ENCODE assay signal across 8 cellular contexts in genomic region chr1:212070720-212071302, GRCh38. TPM values are rescaled to one million over a fixed set of nuclear protein-coding genes. Genes with fewer than 3 reads are reported as not detected.
DNase-seq lines count a peak whose midpoint lies in the region; ATAC-seq, FAIRE-seq and TF ChIP-seq lines count a peak whose summit lies in the region.

No MANE protein-coding gene starts in this region.

- H3K4ac ChIP-seq in H1 (replicated peaks; ENCODE audit: insufficient read length, low read depth, low read length), result no peak overlapping the region

- no peak overlapping the region for H2BK120ac ChIP-seq in H1 (replicated peaks; ENCODE audit: low read depth, low read length)

- no peaks in the 10 kb centered on the region for H3K23me2 ChIP-seq in H1 (ENCODE audit: low read depth, low read length)

- POLR2A ChIA-PET in AG04449 (lab: Yijun Ruan, JAX), result interaction anchor here (1.7 kb wide), 1 partner anchor 216 kb away, joined by 8 read pairs; no protein-coding TSS in a partner anchor
- POLR2A ChIA-PET in H1 (lab: Charles Lee; ENCODE audit: partially characterized antibody), result interaction anchor here (0.7 to 1.1 kb wide), 3 partner anchors 21 to 215 kb away, joined by 3 read pairs; no protein-coding TSS in a partner anchor

- no peak overlapping the region for H3K9ac ChIP-seq in H1 (replicated peaks in 1 of 4; ENCODE audit: extremely low read depth in 1 of 4, low read depth in 3 of 4, low read length in 3 of 4)

- no peaks in the 10 kb centered on the region for H3K4me1 Mint-ChIP-seq in stimulated activated memory B cell treated with anti-CD40 and anti-IgM and Interleukin-4, amounts not matched to agents 10 μg/mL and 1 μg/mL and 100 μg/mL, for 72 hours

- no peak overlapping the region for H2BK20ac ChIP-seq in H1 (ENCODE audit: low read length)

- no peaks in the 10 kb centered on the region for H4K20me1 ChIP-seq in H1 (replicated peaks in 1 of 2; ENCODE audit: control insufficient read depth in 1 of 2, insufficient read depth in 2 of 2, low read length in 2 of 2)

- H3K18ac ChIP-seq in H1 (ENCODE audit: extremely low read depth, low read length), result no peak overlapping the region

- ATAC-seq in stimulated activated memory B cell treated with anti-CD40 and anti-IgM and Interleukin-4, amounts not matched to agents 10 μg/mL and 1 μg/mL and 100 μg/mL, for 72 hours, result no peak

- H2BK5ac ChIP-seq in H1 (ENCODE audit: low read depth, low read length), result no peak overlapping the region

- H3K9me3 ChIP-seq in H1 (ENCODE audit: insufficient read depth in 2 of 2, low read depth in 1 of 2, low read length in 1 of 2), result no peaks in the 10 kb centered on the region

- H3K23ac ChIP-seq in H1 (ENCODE audit: insufficient read length), result no peak overlapping the region

- TF ChIP-seq EP300 in H1 (IDR thresholded peaks at IDR 0.05; ENCODE audit: borderline replicate concordance in 1 of 2, low read depth in 2 of 2, low read length in 2 of 2), result no peak

- H2BK12ac ChIP-seq in H1 (ENCODE audit: low read depth, low read length), result no peak overlapping the region

- CTCF ChIA-PET in AG04449 (lab: Yijun Ruan, JAX), result interaction anchor here (0.6 to 5.6 kb wide), 87 partner anchors 8 to 934 kb away, joined by 3 to 302 read pairs (median 6); partner anchors contain the start of genes DTL, INTS7, NEK2 and NENF
- CTCF ChIA-PET in H1 (lab: Charles Lee; ENCODE audit: partially characterized antibody), result interaction anchor here (0.6 to 5.4 kb wide), 52 partner anchors 8 to 760 kb away, joined by 3 to 64 read pairs (median 4); partner anchors contain the start of genes DTL, INTS7 and NEK2

- no peak overlapping the region for H3K27ac Mint-ChIP-seq in stimulated activated memory B cell treated with anti-CD40 and anti-IgM and Interleukin-4, amounts not matched to agents 10 μg/mL and 1 μg/mL and 100 μg/mL, for 72 hours

- DNase-seq in AG04449 (ENCODE audit: low read depth, low spot score), result no peak
- DNase-seq in OCI-M1 (lab: John Stamatoyannopoulos, UW), result peak; percentile 73
- no peak for DNase-seq in H1 (ENCODE audit: low read depth in 1 of 2, low spot score in 2 of 2)
- peak; percentile 50 for DNase-seq in midbrain (lab: John Stamatoyannopoulos, UW)
- no peak for DNase-seq in NCI-H446 treated with DMSO at 0.1 percent for 48 hours (lab: John Stamatoyannopoulos, UW)
- DNase-seq in stimulated activated CD4-positive, alpha-beta T cell treated with anti-CD3 and anti-CD28 coated beads, Interleukin-1b, Interleukin-23, amount 100 ng/mL, for 48 hours, result no peak

- no peak overlapping the region for H4K5ac ChIP-seq in H1 (ENCODE audit: insufficient read length, low read depth, low read length)

- TF ChIP-seq POLR2A in H1 (IDR thresholded peaks at IDR 0.05; ENCODE audit: control extremely low read depth in 1 of 2, low read depth in 2 of 2, low read length in 2 of 2), result no peak

- H3K79me1 ChIP-seq in H1 (ENCODE audit: low read depth, low read length), result no peaks in the 10 kb centered on the region

- H3K4me1 ChIP-seq in H1 (replicated peaks in 1 of 4; ENCODE audit: control insufficient read depth in 3 of 4, insufficient read depth in 4 of 4, low read length in 3 of 4), result no peaks in the 10 kb centered on the region

- no peak overlapping the region for H3K56ac ChIP-seq in H1 (replicated peaks; ENCODE audit: insufficient read length, low read depth, low read length)

- no peak for FAIRE-seq in H1 (lab: Jason Lieb, UNC)

- H3K36me3 ChIP-seq in H1 (ENCODE audit: control insufficient read depth in 2 of 4, insufficient read depth in 4 of 4, low read length in 3 of 4), result peaks cover 9 to 72% (median 42%) of the 10 kb centered on the region in 4 experiments

- TF ChIP-seq CTCF in AG04449 (IDR thresholded peaks at IDR 0.05; ENCODE audit: insufficient read depth, low read length, missing control alignments) (peak; percentile 53), GM12874 (IDR thresholded peaks at IDR 0.05; ENCODE audit: insufficient read depth, low read depth, low read length) (peak; percentile 15; the same call in 1 of the 2 replicates), H1 (IDR thresholded peaks at IDR 0.05; ENCODE audit: control extremely low read depth in 1 of 3, insufficient read depth in 1 of 3, low read depth in 1 of 3, low read length in 3 of 3) (peak in 2 of 3 experiments; percentile 36 to 43; a peak in 2 of 4 replicates)

- H3K27me3 ChIP-seq in H1 (replicated peaks in 1 of 4; ENCODE audit: control insufficient read depth in 3 of 4, extremely low read depth in 1 of 4, insufficient read depth in 3 of 4, low read length in 3 of 4), result no peaks in the 10 kb centered on the region

- no peak overlapping the region for H3K14ac ChIP-seq in H1 (ENCODE audit: insufficient read length)

- no peak overlapping the region for H2AK5ac ChIP-seq in H1 (ENCODE audit: low read depth, low read length)

- no peaks in the 10 kb centered on the region for H3K27me3 Mint-ChIP-seq in stimulated activated memory B cell treated with anti-CD40 and anti-IgM and Interleukin-4, amounts not matched to agents 10 μg/mL and 1 μg/mL and 100 μg/mL, for 72 hours

- no peak overlapping the region for H3K27ac ChIP-seq in H1 (ENCODE audit: low read depth, low read length)

- H3K4me3 ChIP-seq in AG04449 (ENCODE audit: low read depth, low read length), result no peak overlapping the region
- no peak overlapping the region for H3K4me3 ChIP-seq in H1 (ENCODE audit: extremely low read depth in 1 of 4, insufficient read depth in 2 of 4, low read depth in 3 of 4, low read length in 4 of 4)

- no peak overlapping the region for H4K91ac ChIP-seq in H1 (replicated peaks; ENCODE audit: insufficient read length, low read length)

- H3K4me3 Mint-ChIP-seq in stimulated activated memory B cell treated with anti-CD40 and anti-IgM and Interleukin-4, amounts not matched to agents 10 μg/mL and 1 μg/mL and 100 μg/mL, for 72 hours, result no peak overlapping the region

- H3K9me3 Mint-ChIP-seq in stimulated activated memory B cell treated with anti-CD40 and anti-IgM and Interleukin-4, amounts not matched to agents 10 μg/mL and 1 μg/mL and 100 μg/mL, for 72 hours, result no peaks in the 10 kb centered on the region

- H2AFZ ChIP-seq in H1 (ENCODE audit: low read length), result no peak overlapping the region

- no peak overlapping the region for H4K8ac ChIP-seq in H1 (ENCODE audit: extremely low read depth, insufficient read depth, low read length)

- no peaks in the 10 kb centered on the region for H3K79me2 ChIP-seq in H1 (ENCODE audit: control insufficient read depth in 1 of 2, insufficient read depth in 2 of 2, low read length in 2 of 2)

- H3K4me2 ChIP-seq in H1 (ENCODE audit: insufficient read depth in 1 of 2, low read depth in 2 of 2, low read length in 2 of 2), result no peak overlapping the region

- no peak overlapping the region for H2BK15ac ChIP-seq in H1 (ENCODE audit: low read length)

- no peaks in the 10 kb centered on the region for H3K36me3 Mint-ChIP-seq in stimulated activated memory B cell treated with anti-CD40 and anti-IgM and Interleukin-4, amounts not matched to agents 10 μg/mL and 1 μg/mL and 100 μg/mL, for 72 hours

- TF ChIP-seq RAD21 in H1 (IDR thresholded peaks at IDR 0.05 in 1 of 2, conservative IDR thresholded peaks at IDR 0.05 in 1 of 2; ENCODE audit: low read depth in 2 of 2, low read length in 2 of 2), result peak; percentile 77 to 78

TF ChIP-seq in H1, 55 proteins besides CTCF, POLR2A, EP300 and RAD21:
- no peak for TF ChIP-seq RBBP5 (IDR thresholded peaks at IDR 0.05; ENCODE audit: borderline replicate concordance, low read depth, low read length)
- TF ChIP-seq MAX (IDR thresholded peaks at IDR 0.05), result no peak

RNA-seq across cellular contexts. Expression of gene DTL, which starts 35.3 kb away (rescaled TPM):
- 46.9 and 48.7 TPM in 2 replicates for total RNA-seq in H1 (2021; fragmentation: NEBNext Ultra II Directional; extraction: Animal tissue kit (Norgen Biotek cat#: 25700))
- polyA plus RNA-seq in H1 (2011; rRNA removed), result 31.0 and 36.0 TPM in 2 replicates
- 33.3 TPM for polyA plus RNA-seq in H1 (2011; cell fraction: cytosol; rRNA removed)
- 40.3 TPM for polyA plus RNA-seq in H1 (2011; cell fraction: nucleus; rRNA removed)
- polyA plus RNA-seq in H1 (2012, experiment 1 of 2), result 39.7 to 62.7 TPM (median 47.9 TPM) in 4 replicates
- 5.7 TPM for polyA plus RNA-seq in H1 (2012, experiment 2 of 2)
- 47.7 TPM for polyA plus RNA-seq in H1 (2013, experiment 1 of 2)
- 49.6 TPM for polyA plus RNA-seq in H1 (2013, experiment 2 of 2)
- 116 and 130 TPM in 2 replicates for polyA minus RNA-seq in H1 (2011; rRNA and poly(A)+ RNA removed)
- 34.9 TPM for polyA minus RNA-seq in H1 (2011; cell fraction: cytosol; rRNA and poly(A)+ RNA removed)
- polyA minus RNA-seq in H1 (2011; cell fraction: nucleus; rRNA and poly(A)+ RNA removed), result 50.5 TPM

RNA-seq across cellular contexts. Expression of gene INTS7, which starts 35.5 kb away (rescaled TPM):
- total RNA-seq in H1 (2021; fragmentation: NEBNext Ultra II Directional; extraction: Animal tissue kit (Norgen Biotek cat#: 25700)), result 22.4 and 24.3 TPM in 2 replicates
- 8.9 and 15.2 TPM in 2 replicates for polyA plus RNA-seq in H1 (2011; rRNA removed)
- 14.4 TPM for polyA plus RNA-seq in H1 (2011; cell fraction: cytosol; rRNA removed)
- polyA plus RNA-seq in H1 (2011; cell fraction: nucleus; rRNA removed), result 13.6 TPM
- polyA plus RNA-seq in H1 (2012, experiment 1 of 2), result 11.2 to 16.8 TPM (median 15.6 TPM) in 4 replicates
- 0.94 TPM for polyA plus RNA-seq in H1 (2012, experiment 2 of 2)
- 12.0 TPM for polyA plus RNA-seq in H1 (2013, experiment 1 of 2)
- polyA plus RNA-seq in H1 (2013, experiment 2 of 2), result 12.1 TPM
- polyA minus RNA-seq in H1 (2011; rRNA and poly(A)+ RNA removed), result 68.0 and 80.9 TPM in 2 replicates
- 14.3 TPM for polyA minus RNA-seq in H1 (2011; cell fraction: cytosol; rRNA and poly(A)+ RNA removed)
- 49.4 TPM for polyA minus RNA-seq in H1 (2011; cell fraction: nucleus; rRNA and poly(A)+ RNA removed)

Comparison
In these comparisons a context has a peak if more than half of its experiments do, and no peak if none do; other contexts are left out.
1. DNase-seq: peak in OCI-M1 (single experiment) and midbrain (single experiment); none in AG04449 (single experiment), H1 (0 of 2), NCI-H446 treated with DMSO at 0.1 percent for 48 hours (single experiment) and stimulated activated CD4-positive, alpha-beta T cell treated with anti-CD3 and anti-CD28 coated beads, Interleukin-1b, Interleukin-23, amount 100 ng/mL, for 48 hours (single experiment).
2. Peak in every context shown above with its lines, with median percentiles within 50 percentile points of each other: CTCF ChIP-seq.